10 cellular contexts compared by ENCODE assay signal in genomic region chr13:46751811-46752635, GRCh38. TPM values are rescaled to one million over a fixed set of nuclear protein-coding genes. Genes with fewer than 3 reads are reported as not detected.
DNase-seq lines count a peak whose midpoint lies in the region; ATAC-seq and TF ChIP-seq lines count a peak whose summit lies in the region.
"Had no signal": no experiment of that assay in that cellular context is flagged by ENCODE, and none has a peak within 500 bp of the region (broad histone marks: within the 10 kb centered on the region; RNA-seq: fewer than 3 reads in every experiment).

No MANE protein-coding gene starts in this region.

- peaks cover 35% of the 10 kb centered on the region for H3K36me3 Mint-ChIP-seq in T-helper 1 cell treated with Interleukin-12 subunit alpha and Interleukin-12 subunit beta and Interleukin-4 antibody, amounts not matched to agents 30 μg/mL and 1 μg/mL, for 36 hours (ENCODE audit: low read depth)
- peaks cover 13% of the 10 kb centered on the region for H3K36me3 Mint-ChIP-seq in Calu3 (ENCODE audit: insufficient read depth, unreplicated experiment)

- ATAC-seq in activated CD4-positive, CD25-positive, alpha-beta regulatory T cell treated with anti-CD3 and anti-CD28 coated beads, Interleukin-2, amount 50 U/mL, for 24 hours, result peak; percentile 94 to 97
- peak; percentile 66 for ATAC-seq in HG03103 (IDR thresholded peaks at IDR 0.05; ENCODE audit: low read depth, unreplicated experiment)
- ATAC-seq: A549 had no signal

- no TSS peak for BruUV-seq in Calu3 (replicated peaks; lab: Mats Ljungman, UMichigan)

- peaks cover 32% of the 10 kb centered on the region for H3K4me1 Mint-ChIP-seq in T-helper 1 cell treated with Interleukin-12 subunit alpha and Interleukin-12 subunit beta and Interleukin-4 antibody, amounts not matched to agents 30 μg/mL and 1 μg/mL, for 36 hours (ENCODE audit: low read depth)
- no peaks in the 10 kb centered on the region for H3K4me1 Mint-ChIP-seq in Calu3 (ENCODE audit: low read depth, unreplicated experiment)
- H3K4me1 Mint-ChIP-seq: brain had no signal

- H3K4me3 Mint-ChIP-seq in T-helper 1 cell treated with Interleukin-12 subunit alpha and Interleukin-12 subunit beta and Interleukin-4 antibody, amounts not matched to agents 30 μg/mL and 1 μg/mL, for 36 hours, result peak overlapping the region; percentile 33
- no peak overlapping the region for H3K4me3 Mint-ChIP-seq in Calu3 (ENCODE audit: low read depth, unreplicated experiment)
- H3K4me3 Mint-ChIP-seq: brain had no signal

- no peaks in the 10 kb centered on the region for H3K27me3 Mint-ChIP-seq in T-helper 1 cell treated with Interleukin-12 subunit alpha and Interleukin-12 subunit beta and Interleukin-4 antibody, amounts not matched to agents 30 μg/mL and 1 μg/mL, for 36 hours (ENCODE audit: low read depth)
- no peaks in the 10 kb centered on the region for H3K27me3 Mint-ChIP-seq in Calu3 (ENCODE audit: unreplicated experiment)
- H3K27me3 Mint-ChIP-seq: brain had no signal

- TF ChIP-seq CTCF in Calu3 (IDR thresholded peaks at IDR 0.05; ENCODE audit: unreplicated experiment), result no peak

- CTCF ChIA-PET in Calu3 (lab: Charles Lee), result no interaction called here

- no peaks in the 10 kb centered on the region for H3K9me3 Mint-ChIP-seq in T-helper 1 cell treated with Interleukin-12 subunit alpha and Interleukin-12 subunit beta and Interleukin-4 antibody, amounts not matched to agents 30 μg/mL and 1 μg/mL, for 36 hours
- H3K9me3 Mint-ChIP-seq in Calu3 (ENCODE audit: low read depth, unreplicated experiment), result no peaks in the 10 kb centered on the region
- H3K9me3 Mint-ChIP-seq: brain had no signal

- H3K27ac Mint-ChIP-seq in T-helper 1 cell treated with Interleukin-12 subunit alpha and Interleukin-12 subunit beta and Interleukin-4 antibody, amounts not matched to agents 30 μg/mL and 1 μg/mL, for 36 hours, result peak overlapping the region; percentile 83
- no peak overlapping the region for H3K27ac Mint-ChIP-seq in Calu3 (ENCODE audit: unreplicated experiment)

- no peak for DNase-seq in activated CD4-positive, CD25-positive, alpha-beta regulatory T cell (lab: John Stamatoyannopoulos, UW)
- peak; percentile 55 for DNase-seq in central memory CD4-positive, alpha-beta T cell
- DNase-seq in stimulated activated CD4-positive, alpha-beta T cell treated with anti-CD3 and anti-CD28 coated beads, Interleukin-2, amount 100 ng/mL, for 48 hours, result peak; percentile 24 to 26
- DNase-seq in Calu3 (no peak), NCI-H1436 treated with DMSO at 0.1 percent for 48 hours (lab: John Stamatoyannopoulos, UW) (no peak)

- intact Hi-C loops in Calu3 (cut with micrococcal nuclease; ENCODE audit: unreplicated experiment), result no loop called here

RNA-seq across cellular contexts. Expression of gene ESD, which starts 44.9 kb away (rescaled TPM):
- 65.2 and 71.6 TPM in 2 replicates for total RNA-seq in Calu3 (2022)

Comparison
In these comparisons a context has a peak if more than half of its experiments do, and no peak if none do; other contexts are left out.
1. DNase-seq: peak in central memory CD4-positive, alpha-beta T cell (single experiment) and stimulated activated CD4-positive, alpha-beta T cell treated with anti-CD3 and anti-CD28 coated beads, Interleukin-2, amount 100 ng/mL, for 48 hours (2 of 2); none in activated CD4-positive, CD25-positive, alpha-beta regulatory T cell (0 of 4), Calu3 (single experiment) and NCI-H1436 treated with DMSO at 0.1 percent for 48 hours (single experiment).